ENCODE assay signal across 19 cellular contexts in genomic region chr2:71713581-71714580, GRCh38.
DNase-seq lines count a peak whose midpoint lies in the region; ATAC-seq, FAIRE-seq and TF ChIP-seq lines count a peak whose summit lies in the region.
"Had no signal": no experiment of that assay in that cellular context is flagged by ENCODE, and none has a peak within 500 bp of the region (broad histone marks: within the 10 kb centered on the region; RNA-seq: fewer than 3 reads in every experiment).

No MANE protein-coding gene starts in this region.

- H3K79me2 ChIP-seq in HepG2 (ENCODE audit: insufficient read depth, low read length) = no peaks in the 10 kb centered on the region
- H3K79me2 ChIP-seq: hepatocyte had no signal

- ATAC-seq in HepG2 (no peak), GM18907 (IDR thresholded peaks at IDR 0.05; ENCODE audit: unreplicated experiment) (no peak), HG03571 (IDR thresholded peaks at IDR 0.05; ENCODE audit: unreplicated experiment) (no peak)
- ATAC-seq: activated CD4-positive, alpha-beta T cell treated with anti-CD3 and anti-CD28 coated beads for 36 hours; body of pancreas had no signal

- H3K9me3 ChIP-seq in HepG2 (ENCODE audit: low read length) = no peaks in the 10 kb centered on the region
- H3K9me3 ChIP-seq: body of pancreas, SJSA1 had no signal

- TF ChIP-seq POLR2A in HepG2 (IDR thresholded peaks at IDR 0.05; ENCODE audit: insufficient read depth in 1 of 2, low read depth in 2 of 2, low read length in 2 of 2) = no peak

- intact Hi-C loops in HepG2 (cut with micrococcal nuclease; ENCODE audit: unreplicated experiment) = no loop called here

- DNase-seq in HFFc6 (peak; percentile 70), astrocyte of the hippocampus (ENCODE audit: low read depth, low spot score) (peak; percentile 17), HepG2 (ENCODE audit: low spot score) (no peak), urothelium cell line (ENCODE audit: low spot score) (no peak), putamen (ENCODE audit: low spot score) (no peak)
- DNase-seq: activated CD4-positive, alpha-beta T cell treated with anti-CD3 and anti-CD28 coated beads for 36 hours; activated naive CD4-positive, alpha-beta T cell treated with Interleukin-2 at 50 U/mL for 16 hours; DMS79 treated with DMSO at 0.1 percent for 48 hours; kidney glomerular epithelial cell; NCI-H446; T-helper 9 cell; trophoblast cell had no signal

- FAIRE-seq in HepG2 (lab: Jason Lieb, UNC) = no peak
- peak; percentile 53 for FAIRE-seq in urothelium cell line (lab: Jason Lieb, UNC)

- no peaks in the 10 kb centered on the region for H3K36me3 ChIP-seq in HepG2 (replicated peaks in 1 of 2; ENCODE audit: control insufficient read depth in 1 of 2, insufficient read depth in 2 of 2, low read length in 2 of 2)
- H3K36me3 ChIP-seq: SJSA1 had no signal

- peaks cover 3 to 26% of the 10 kb centered on the region in 2 experiments; a peak in 4 of 5 replicates for H3K27me3 ChIP-seq in HepG2 (ENCODE audit: control insufficient read depth in 1 of 2, insufficient read depth in 2 of 2, low read length in 2 of 2)
- H3K27me3 ChIP-seq: body of pancreas, hepatocyte, SJSA1 had no signal

- BruUV-seq in HepG2 (replicated peaks; lab: Mats Ljungman, UMichigan) = no TSS peak

- H3K4me3 ChIP-seq in HepG2 (replicated peaks in 1 of 3; ENCODE audit: insufficient read depth in 1 of 3, low read depth in 2 of 3, low read length in 3 of 3) = no peak overlapping the region
- H3K4me3 ChIP-seq: body of pancreas, hepatocyte, SJSA1 had no signal

- peaks cover 4% of the 10 kb centered on the region for H3K9me3 Mint-ChIP-seq in HFFc6
- H3K9me3 Mint-ChIP-seq: CD4-positive, alpha-beta T cell; mesothelial cell of epicardium had no signal

- no peak overlapping the region for H3K27ac ChIP-seq in HepG2 (ENCODE audit: extremely low read length, insufficient read depth, low read length)
- H3K27ac ChIP-seq: body of pancreas, hepatocyte, SJSA1 had no signal

- CTCF ChIA-PET in HepG2 (lab: Yijun Ruan, JAX; ENCODE audit: low intra/inter-chr PET ratio, low total read pairs) = no interaction called here

- in situ Hi-C loops in HepG2 (cut with HindIII; ENCODE audit: extremely low pct_ligation_motif_present, low pct_unique_long_range_greater_than_20kb) = no loop called here

- POLR2A ChIA-PET in HepG2 (lab: Yijun Ruan, JAX) = no interaction called here

- TF ChIP-seq CTCF in HFFc6 (IDR thresholded peaks at IDR 0.05) (no peak), HepG2 (CRISPR knock-in tag; IDR thresholded peaks at IDR 0.05) (no peak)

- no peak overlapping the region for H3K4me2 ChIP-seq in HepG2 (ENCODE audit: low read depth, low read length)
- H3K4me2 ChIP-seq: hepatocyte had no signal

- peaks cover 4% of the 10 kb centered on the region; the same call in 1 of the 2 replicates for H3K27me3 Mint-ChIP-seq in HFFc6 (ENCODE audit: insufficient read depth)

- H4K20me1 ChIP-seq in HepG2 (ENCODE audit: insufficient read depth, low read length) = no peaks in the 10 kb centered on the region

- TF ChIP-seq RAD21 in HepG2 (CRISPR knock-in tag; IDR thresholded peaks at IDR 0.05) = no peak

- WGBS in HepG2 (ENCODE audit: low lambda C conversion rate) = 26% methylated on average over 9 of the region's 11 CpGs

- H3K4me1 ChIP-seq in HepG2 (ENCODE audit: insufficient read depth, low read length) = peaks cover 76% of the 10 kb centered on the region

- no peak overlapping the region for H3K9ac ChIP-seq in HepG2 (ENCODE audit: insufficient read depth, low read depth, low read length)

- H3K36me3 Mint-ChIP-seq in HFFc6 (ENCODE audit: low read depth) = peaks cover 8% of the 10 kb centered on the region
- H3K36me3 Mint-ChIP-seq: mesothelial cell of epicardium had no signal

- H2AFZ ChIP-seq in HepG2 (ENCODE audit: low read length) = no peak overlapping the region
- H2AFZ ChIP-seq: hepatocyte had no signal

- H3K4me3 Mint-ChIP-seq in HFFc6 = no peak overlapping the region
- H3K4me3 Mint-ChIP-seq: activated CD4-positive, alpha-beta T cell treated with anti-CD3 and anti-CD28 coated beads for 36 hours; CD4-positive, alpha-beta T cell; mesothelial cell of epicardium had no signal

- no peak overlapping the region for H3K27ac Mint-ChIP-seq in HFFc6
- H3K27ac Mint-ChIP-seq: activated CD4-positive, alpha-beta T cell treated with anti-CD3 and anti-CD28 coated beads for 36 hours; CD4-positive, alpha-beta T cell; mesothelial cell of epicardium had no signal

- H3K4me1 Mint-ChIP-seq in HFFc6 (ENCODE audit: low read depth) = peaks cover 37% of the 10 kb centered on the region
- H3K4me1 Mint-ChIP-seq: activated CD4-positive, alpha-beta T cell treated with anti-CD3 and anti-CD28 coated beads for 36 hours had no signal

- TF ChIP-seq EP300 in HepG2 (IDR thresholded peaks at IDR 0.05; ENCODE audit: low read depth in 2 of 2, low read length in 2 of 2) = no peak
- no peak for TF ChIP-seq EP300 in HepG2 (CRISPR knock-in tag; IDR thresholded peaks at IDR 0.05; ENCODE audit: borderline replicate concordance)

TF ChIP-seq in HepG2, 621 proteins besides CTCF, POLR2A, EP300 and RAD21:
- peak; percentile 40; the same call in 1 of the 2 replicates for TF ChIP-seq PBX2 (CRISPR knock-in tag; IDR thresholded peaks at IDR 0.05)
- no peak for TF ChIP-seq KDM2A (CRISPR knock-in tag; IDR thresholded peaks at IDR 0.05; ENCODE audit: borderline replicate concordance, low read depth)
- no peak for TF ChIP-seq ZNF354B (CRISPR knock-in tag; IDR thresholded peaks at IDR 0.05)

Comparison
In these comparisons a context has a peak if more than half of its experiments do, and no peak if none do; other contexts are left out.
1. DNase-seq: peak in HFFc6 (single experiment) and astrocyte of the hippocampus (single experiment); none in HepG2 (single experiment), urothelium cell line (single experiment) and putamen (single experiment).